In the genomic region with DNA sequence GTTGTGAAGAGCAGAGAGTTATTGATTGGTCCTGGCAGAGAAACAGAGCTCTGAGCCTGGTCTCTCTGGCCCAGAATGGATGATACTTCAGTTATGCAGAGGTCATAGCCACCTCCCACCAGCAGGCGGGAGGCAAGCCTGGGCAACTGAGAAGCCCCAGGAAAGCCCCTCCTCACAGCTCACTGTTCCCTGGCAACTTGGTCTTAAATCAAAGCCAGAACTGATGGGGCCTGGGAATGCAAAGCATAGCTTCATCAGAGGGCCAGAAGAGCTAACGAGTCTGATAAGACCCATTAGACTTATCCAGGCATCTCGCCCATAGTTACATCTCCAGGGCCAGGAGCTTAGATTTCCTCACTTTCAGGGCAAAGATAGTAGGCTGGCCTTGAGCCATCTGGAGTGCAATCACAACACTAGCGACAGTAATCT, we compare ENCODE assay signal across 1 cellular context.
TF ChIP-seq lines count a peak whose summit lies in the region.

No MANE protein-coding gene starts in this region.

TF ChIP-seq in HCT116, 20 proteins besides CTCF, POLR2A, EP300 and RAD21 (continued from another document):
- TF ChIP-seq EZH2 (IDR thresholded peaks at IDR 0.05) (no peak), EZH2phosphoT487 (IDR thresholded peaks at IDR 0.05; ENCODE audit: borderline replicate concordance) (no peak), SP1 (IDR thresholded peaks at IDR 0.05; ENCODE audit: low read depth) (no peak)
